In genomic region chr6:138692058-138692977, GRCh38 we compare ENCODE assay signal across 2 cellular contexts.
TF ChIP-seq lines count a peak whose summit lies in the region.

No MANE protein-coding gene starts in this region.

TF ChIP-seq in HCT116, 20 proteins besides CTCF, POLR2A, EP300 and RAD21 (continued from another document):
- TF ChIP-seq REST (IDR thresholded peaks at IDR 0.05; ENCODE audit: low read depth) (no peak), JUND (IDR thresholded peaks at IDR 0.05) (no peak), SIN3A (IDR thresholded peaks at IDR 0.05; ENCODE audit: low read depth) (0 out of 2 replicates have a peak, but pooled peaks have one; percentile 35), MAX (IDR thresholded peaks at IDR 0.05) (peak; percentile 45), ZFX (IDR thresholded peaks at IDR 0.05) (peak; percentile 55; the same call in 1 of the 2 replicates), EZH2phosphoT487 (IDR thresholded peaks at IDR 0.05; ENCODE audit: borderline replicate concordance) (no peak), CBX3 (IDR thresholded peaks at IDR 0.05; ENCODE audit: low read depth) (no peak), YY1 (IDR thresholded peaks at IDR 0.05; ENCODE audit: extremely low read depth, insufficient replicate concordance, low read depth, low read length) (no peak)

TF ChIP-seq in WTC11, 78 proteins besides CTCF, POLR2A, EP300 and RAD21 (continued from another document):
- no peak for TF ChIP-seq ATF6 (CRISPR knock-in tag; IDR thresholded peaks at IDR 0.05)
- peak; percentile 35; the same call in 1 of the 2 replicates for TF ChIP-seq MAX (CRISPR knock-in tag; IDR thresholded peaks at IDR 0.05)
- TF ChIP-seq GABPB1 (CRISPR knock-in tag; IDR thresholded peaks at IDR 0.05): 0 out of 2 replicates have a peak, but pooled peaks have one; percentile 17
- TF ChIP-seq ATF3 (CRISPR knock-in tag; conservative IDR thresholded peaks at IDR 0.05): no peak
- TF ChIP-seq NFE2L1 (CRISPR knock-in tag; IDR thresholded peaks at IDR 0.05): no peak
- no peak for TF ChIP-seq ZNF232 (CRISPR knock-in tag; IDR thresholded peaks at IDR 0.05)
- TF ChIP-seq USF1 (CRISPR knock-in tag; IDR thresholded peaks at IDR 0.05): no peak
TF ChIP-seq in WTC11: peak in this region for 8.
